15 cellular contexts compared by ENCODE assay signal in genomic region chr9:105401651-105402050, GRCh38. TPM values are rescaled to one million over a fixed set of nuclear protein-coding genes. Genes with fewer than 3 reads are reported as not detected.
DNase-seq lines count a peak whose midpoint lies in the region; ATAC-seq and TF ChIP-seq lines count a peak whose summit lies in the region.
"Had no signal": no experiment of that assay in that cellular context is flagged by ENCODE, and none has a peak within 500 bp of the region (broad histone marks: within the 10 kb centered on the region; RNA-seq: fewer than 3 reads in every experiment).

No MANE protein-coding gene starts in this region.

- peak; percentile 34 for TF ChIP-seq CTCF in AG10803 (conservative IDR thresholded peaks at IDR 0.05; ENCODE audit: low read length)
- peak; percentile 40 for TF ChIP-seq CTCF in astrocyte of the cerebellum (IDR thresholded peaks at IDR 0.05; ENCODE audit: low read depth, low read length, missing control alignments)
- no peak for TF ChIP-seq CTCF in lower lobe of right lung (IDR thresholded peaks at IDR 0.05)
- no peak for TF ChIP-seq CTCF in testis (IDR thresholded peaks at IDR 0.05)

- H3K9me3 ChIP-seq in HUES48 (ENCODE audit: control insufficient read depth, insufficient read depth, low read length) (no peaks in the 10 kb centered on the region), lower lobe of right lung (no peaks in the 10 kb centered on the region), testis (no peaks in the 10 kb centered on the region)
- H3K9me3 ChIP-seq: esophagus muscularis mucosa, left lung, Peyer's patch, suprapubic skin had no signal

- intact Hi-C loops in lower lobe of right lung (cut with DNase I) (loop anchor here (10.0 kb wide), 1 partner anchor 237 kb away; no protein-coding TSS in a partner anchor), testis (cut with DNase I; ENCODE audit: low total_unique reads) (no loop called here)

- H3K36me3 ChIP-seq in HUES48 (ENCODE audit: control insufficient read depth, insufficient read depth, low read length) (no peaks in the 10 kb centered on the region), lower lobe of right lung (no peaks in the 10 kb centered on the region), testis (ENCODE audit: low read depth, missing control alignments) (no peaks in the 10 kb centered on the region)
- H3K36me3 ChIP-seq: esophagus muscularis mucosa, left lung, Peyer's patch, suprapubic skin had no signal

- ATAC-seq in lower lobe of right lung, result no peak
- ATAC-seq: left lung had no signal

- H3K4me3 ChIP-seq in AG10803 (ENCODE audit: low read length) (no peak overlapping the region), HUES48 (ENCODE audit: low read depth, low read length) (no peak overlapping the region), astrocyte of the cerebellum (ENCODE audit: low read depth, low read length) (no peak overlapping the region), lower lobe of right lung (no peak overlapping the region), testis (no peak overlapping the region)
- H3K4me3 ChIP-seq: esophagus muscularis mucosa, left lung, Peyer's patch, suprapubic skin had no signal

- H3K9ac ChIP-seq in HUES48 (ENCODE audit: low read depth, low read length), result no peak overlapping the region

- peak overlapping the region; percentile 6 for H3K27ac ChIP-seq in HUES48 (ENCODE audit: low read depth, low read length)
- no peak overlapping the region for H3K27ac ChIP-seq in lower lobe of right lung
- H3K27ac ChIP-seq in testis, result no peak overlapping the region
- H3K27ac ChIP-seq: esophagus muscularis mucosa, left lung, Peyer's patch, suprapubic skin, VCaP had no signal

- WGBS in testis, 2 donors, result 49 to 50% methylated on average over 3 of the region's 3 CpGs

- H3K27me3 ChIP-seq in HUES48 (ENCODE audit: control insufficient read depth, insufficient read depth, low read length) (no peaks in the 10 kb centered on the region), lower lobe of right lung (ENCODE audit: low read depth) (no peaks in the 10 kb centered on the region), testis (no peaks in the 10 kb centered on the region)
- H3K27me3 ChIP-seq: esophagus muscularis mucosa, left lung, Peyer's patch, suprapubic skin had no signal

- no peak for TF ChIP-seq POLR2A in testis (IDR thresholded peaks at IDR 0.05)

- H3K4me1 ChIP-seq in HUES48 (ENCODE audit: control insufficient read depth, insufficient read depth, low read length), result peaks cover 50% of the 10 kb centered on the region
- H3K4me1 ChIP-seq in lower lobe of right lung, result no peaks in the 10 kb centered on the region
- H3K4me1 ChIP-seq in testis, result no peaks in the 10 kb centered on the region
- H3K4me1 ChIP-seq: esophagus muscularis mucosa, left lung, Peyer's patch, suprapubic skin had no signal

- DNase-seq in AG10803 (ENCODE audit: low read depth), result peak; percentile 48
- no peak for DNase-seq in astrocyte of the cerebellum (ENCODE audit: low read depth)
- peak; percentile 72 for DNase-seq in iris pigment epithelial cell (ENCODE audit: low read depth)
- no peak for DNase-seq in lower lobe of right lung
- no peak for DNase-seq in HT-29 (ENCODE audit: low spot score)
- DNase-seq in stimulated activated naive CD4-positive, alpha-beta T cell (lab: John Stamatoyannopoulos, UW), result no peak
- DNase-seq in testis, result no peak
- DNase-seq: activated T-cell treated with anti-CD3 and anti-CD28 coated beads, Interleukin-2, amount 50 U/mL, for 1 hour; left lung; NCI-H1092 treated with DMSO at 0.1 percent for 48 hours; Peyer's patch had no signal

- in situ Hi-C loops in astrocyte of the cerebellum (cut with HindIII; ENCODE audit: low sequenced_read_pairs), result loop anchor here (25.0 kb wide), 1 partner anchor 539 kb away; no protein-coding TSS in a partner anchor

RNA-seq across cellular contexts. Expression of gene FSD1L, which starts 46.2 kb away (rescaled TPM):
- total RNA-seq in lower lobe of right lung, result 7.2 TPM
- 0.97 and 2.7 TPM in 2 replicates for total RNA-seq in HT-29 (2014; rRNA removed; shearing (Covaris generic))
- 10 to 100 TPM in 1 of 2 donors, 1 to 10 TPM in 1; 9.4 to 12.2 TPM for total RNA-seq in testis
- polyA plus RNA-seq in testis (ENCODE audit: insufficient read depth, low read depth, low replicate concordance), result 9.1 TPM

Comparison
In these comparisons a context has a peak if more than half of its experiments do, and no peak if none do; other contexts are left out.
1. DNase-seq: peak in AG10803 (single experiment) and iris pigment epithelial cell (single experiment); none in astrocyte of the cerebellum (single experiment), lower lobe of right lung (single experiment), HT-29 (single experiment), stimulated activated naive CD4-positive, alpha-beta T cell (0 of 6) and testis (single experiment).
2. CTCF ChIP-seq: peak in AG10803 (single experiment) and astrocyte of the cerebellum (single experiment); none in lower lobe of right lung (single experiment) and testis (0 of 3).